8 cellular contexts compared by ENCODE assay signal in genomic region chr5:1167728-1168709, GRCh38. TPM values are rescaled to one million over a fixed set of nuclear protein-coding genes. Genes with fewer than 3 reads are reported as not detected.
A peak's percentile ranks its signal among the peaks of the same experiment; 100 is the strongest.
DNase-seq lines count a peak whose midpoint lies in the region; ATAC-seq and TF ChIP-seq lines count a peak whose summit lies in the region.

No MANE protein-coding gene starts in this region.

- H3K79me2 ChIP-seq in osteoblast (ENCODE audit: insufficient read depth, low read length), result no peaks in the 10 kb centered on the region

- TF ChIP-seq POLR2A in gastroesophageal sphincter (IDR thresholded peaks at IDR 0.05), result no peak
- TF ChIP-seq POLR2A in tibial nerve (IDR thresholded peaks at IDR 0.05), result no peak

- DNase-seq in COR-L47 (lab: John Stamatoyannopoulos, UW), result peak; percentile 76
- DNase-seq in LHCN-M2 (ENCODE audit: low read depth), result peak; percentile 54
- peak; percentile 67 for DNase-seq in SHP77 treated with DMSO at 0.1 percent for 48 hours (lab: John Stamatoyannopoulos, UW)
- peak; percentile 48 for DNase-seq in activated gamma-delta T cell treated with anti-CD3 and anti-CD28 coated beads, Interleukin-2, amount 50 U/mL, for 16 hours (ENCODE audit: low read depth)
- DNase-seq in osteoblast (ENCODE audit: insufficient read length, low spot score, missing footprints), result peak; percentile 97
- peak; percentile 51 to 75 for DNase-seq in tibial nerve (ENCODE audit: low spot score in 2 of 2)

- H3K27ac ChIP-seq in gastroesophageal sphincter (no peak overlapping the region), osteoblast (ENCODE audit: low read depth, low read length) (no peak overlapping the region), tibial nerve (no peak overlapping the region)

- H3K4me3 ChIP-seq in gastroesophageal sphincter, result peak overlapping the region in 1 of 2 donors; percentile 24
- peak overlapping the region; percentile 44 for H3K4me3 ChIP-seq in osteoblast (ENCODE audit: insufficient read depth, low read length)
- H3K4me3 ChIP-seq in tibial nerve, result no peak overlapping the region

- H3K36me3 ChIP-seq in gastroesophageal sphincter (no peaks in the 10 kb centered on the region), osteoblast (ENCODE audit: insufficient read depth, low read length) (no peaks in the 10 kb centered on the region), tibial nerve (no peaks in the 10 kb centered on the region)

- H4K20me1 ChIP-seq in osteoblast (ENCODE audit: insufficient read depth, low read length), result no peaks in the 10 kb centered on the region

- H2AFZ ChIP-seq in osteoblast (ENCODE audit: low read length), result peak overlapping the region; percentile 23

- no peaks in the 10 kb centered on the region for H3K9me3 ChIP-seq in gastroesophageal sphincter
- H3K9me3 ChIP-seq in osteoblast (ENCODE audit: low read depth, low read length), result no peaks in the 10 kb centered on the region
- no peaks in the 10 kb centered on the region for H3K9me3 ChIP-seq in tibial nerve

- TF ChIP-seq EP300 in gastroesophageal sphincter (IDR thresholded peaks at IDR 0.05) (no peak), tibial nerve (IDR thresholded peaks at IDR 0.05) (no peak)

- 7 to 15% methylated on average over 7 to 18 of the region's 28 CpGs for WGBS in gastroesophageal sphincter (ENCODE audit: low coverage in 1 of 2), 2 donors
- WGBS in tibial nerve, 2 donors, result 16 to 22% methylated on average over 21 to 28 of the region's 28 CpGs

- H3K4me1 ChIP-seq in gastroesophageal sphincter (peaks cover 0 to 10% (median 0%) of the 10 kb centered on the region in 3 donors), osteoblast (ENCODE audit: insufficient read depth, low read length) (peaks cover 3% of the 10 kb centered on the region), tibial nerve (peaks cover 0 to 10% (median 4%) of the 10 kb centered on the region in 4 donors)

- TF ChIP-seq CTCF in gastroesophageal sphincter (IDR thresholded peaks at IDR 0.05), result peak in 3 of 4 experiments; percentile 70 to 71 (median 71)
- peak; percentile 68 for TF ChIP-seq CTCF in osteoblast (IDR thresholded peaks at IDR 0.05; ENCODE audit: extremely low read depth, low read depth, low read length)
- TF ChIP-seq CTCF in tibial nerve (IDR thresholded peaks at IDR 0.05), result peak; percentile 56 to 79 (median 63)

- peaks cover 33% of the 10 kb centered on the region for H3K27me3 ChIP-seq in gastroesophageal sphincter
- peaks cover 2% of the 10 kb centered on the region for H3K27me3 ChIP-seq in osteoblast (ENCODE audit: insufficient read depth, low read length)
- H3K27me3 ChIP-seq in tibial nerve, result peaks cover 0 to 12% of the 10 kb centered on the region in 2 donors

- ATAC-seq in GM21529 (IDR thresholded peaks at IDR 0.05; ENCODE audit: unreplicated experiment) (peak; percentile 71), gastroesophageal sphincter (peak; percentile 64)

- peak overlapping the region; percentile 66 for H3K4me2 ChIP-seq in osteoblast (ENCODE audit: insufficient read depth, low read length)

RNA-seq across cellular contexts. Expression of gene SLC6A19, which starts 33.4 kb away (rescaled TPM):
- total RNA-seq in LHCN-M2 (2014; rRNA removed), result not detected in 2 replicates
- not detected for polyA plus RNA-seq in LHCN-M2 (2012)
- total RNA-seq in gastroesophageal sphincter, result not detected
- not detected in 2 replicates for total RNA-seq in osteoblast
- under 1 TPM in 1 of 4 donors, not detected in 3; under 0.01 TPM for total RNA-seq in tibial nerve

RNA-seq across cellular contexts. Expression of gene SLC12A7, which starts 56.2 kb away (rescaled TPM):
- total RNA-seq in LHCN-M2 (2014; rRNA removed) (2.5 and 5.5 TPM in 2 replicates), gastroesophageal sphincter (10 to 100 TPM; 18.8 to 28.7 (median 24.5) TPM), osteoblast (6.9 and 8.0 TPM in 2 replicates), tibial nerve (10 to 100 TPM; 11.4 to 39.3 (median 18.8) TPM)
- polyA plus RNA-seq in LHCN-M2 (2012), result 0.16 TPM

RNA-seq across cellular contexts. Expression of gene SLC6A18, which starts 57.2 kb away (rescaled TPM):
- total RNA-seq in LHCN-M2 (2014; rRNA removed) (not detected in 2 replicates), gastroesophageal sphincter (not detected), osteoblast (not detected in 2 replicates), tibial nerve (not detected)
- not detected for polyA plus RNA-seq in LHCN-M2 (2012)
